26 cellular contexts compared by ENCODE assay signal in the genomic region with DNA sequence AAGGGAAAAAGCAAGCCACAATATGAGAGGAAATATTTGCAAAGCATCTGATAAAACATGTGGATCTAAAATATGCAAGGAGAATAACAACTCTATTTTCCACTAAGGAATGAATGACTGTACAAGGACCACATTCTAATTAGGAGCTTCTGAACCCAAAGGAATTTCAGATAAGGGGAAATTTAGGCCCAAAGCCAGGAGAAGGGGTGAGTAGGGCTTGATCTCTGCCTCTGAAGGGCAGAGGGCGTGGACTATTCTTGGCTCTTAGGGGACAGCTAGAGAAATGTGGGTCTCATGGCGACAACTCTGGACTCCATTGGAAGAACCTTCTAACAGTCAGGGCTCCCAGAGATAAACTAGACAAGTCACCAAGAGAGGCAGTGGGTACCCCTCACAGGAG.
"Had no signal": no experiment of that assay in that cellular context is flagged by ENCODE, and none has a peak within 500 bp of the region (broad histone marks: within the 10 kb centered on the region; RNA-seq: fewer than 3 reads in every experiment).

No MANE protein-coding gene starts in this region.

- H2AFZ ChIP-seq: hepatocyte had no signal

- H3K36me3 Mint-ChIP-seq: immature natural killer cell had no signal

- H3K79me2 ChIP-seq: hepatocyte had no signal

- H3K4me3 ChIP-seq: coronary artery, dorsolateral prefrontal cortex, esophagus squamous epithelium, gastrocnemius medialis, heart left ventricle, hepatocyte, left ventricle myocardium inferior, lower lobe of right lung had no signal

- H3K27ac Mint-ChIP-seq: immature natural killer cell had no signal

- H3K4me1 Mint-ChIP-seq: immature natural killer cell had no signal

- H3K4me3 Mint-ChIP-seq: immature natural killer cell had no signal

- H3K4me1 ChIP-seq: esophagus squamous epithelium, gastrocnemius medialis, lower lobe of right lung had no signal

- H3K9me3 ChIP-seq: esophagus squamous epithelium, gastrocnemius medialis, heart left ventricle, left ventricle myocardium inferior, lower lobe of right lung had no signal

- H3K9me3 Mint-ChIP-seq: immature natural killer cell had no signal

- H3K27ac ChIP-seq: coronary artery, dorsolateral prefrontal cortex, epithelial cell of prostate, esophagus squamous epithelium, gastrocnemius medialis, heart left ventricle, hepatocyte, left ventricle myocardium inferior, lower lobe of right lung had no signal

- DNase-seq: dermis blood vessel endothelial cell; dorsolateral prefrontal cortex; effector CD4-positive, alpha-beta T cell; effector memory CD4-positive, alpha-beta T cell; erythroblast; esophagus squamous epithelium; foreskin fibroblast; foreskin melanocyte; gastrocnemius medialis; heart left ventricle; hypothalamus; immature natural killer cell; kidney; kidney glomerular epithelial cell; left colon; left ventricle myocardium inferior; lower lobe of right lung; mesenchymal stem cell; midbrain had no signal

- FAIRE-seq: colon, endometrium, kidney had no signal

- H3K4me2 ChIP-seq: hepatocyte had no signal

- H3K36me3 ChIP-seq: esophagus squamous epithelium, gastrocnemius medialis, heart left ventricle, left ventricle myocardium inferior, lower lobe of right lung had no signal

- ATAC-seq: esophagus mucosa, gastrocnemius medialis, heart left ventricle, left colon, left lobe of liver, lower lobe of right lung had no signal

- H3K27me3 ChIP-seq: hepatocyte had no signal
